11 cellular contexts compared by ENCODE assay signal in the genomic region with DNA sequence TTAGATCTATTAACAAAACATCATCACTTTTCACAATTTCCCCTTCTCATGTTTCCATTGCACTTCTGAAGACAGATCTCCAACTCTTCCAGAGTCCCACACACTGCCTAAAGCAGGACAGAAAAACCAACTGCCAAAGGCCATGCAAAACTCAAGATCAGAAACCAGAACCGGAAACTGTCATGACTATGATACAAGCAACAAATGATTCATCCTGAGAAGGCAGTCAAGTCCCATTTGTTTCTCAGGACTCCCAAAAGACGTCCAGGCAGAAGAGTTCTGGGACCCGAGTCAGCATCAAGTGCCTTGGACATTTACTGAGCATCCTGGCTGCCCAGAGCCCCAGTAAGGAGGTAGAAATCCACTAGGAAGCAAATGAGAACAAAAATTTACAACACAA. TPM values are rescaled to one million over a fixed set of nuclear protein-coding genes. Genes with fewer than 3 reads are reported as not detected.
DNase-seq lines count a peak whose midpoint lies in the region; ATAC-seq and TF ChIP-seq lines count a peak whose summit lies in the region.
"Had no signal": no experiment of that assay in that cellular context is flagged by ENCODE, and none has a peak within 500 bp of the region (broad histone marks: within the 10 kb centered on the region; RNA-seq: fewer than 3 reads in every experiment).

No MANE protein-coding gene starts in this region.

- no peak overlapping the region for H3K9ac ChIP-seq in SK-N-SH

- no peak overlapping the region for H2AFZ ChIP-seq in SK-N-SH (ENCODE audit: low read depth)

- POLR2A ChIA-PET in SK-N-SH (lab: Yijun Ruan, JAX): no interaction called here
- POLR2A ChIA-PET in naive thymus-derived CD4-positive, alpha-beta T cell (lab: Charles Lee): interaction anchor here (0.6 to 1.4 kb wide), 6 partner anchors 8 to 54 kb away, joined by 3 to 4 read pairs (median 3); partner anchors contain the start of gene ERN1

- no peak for TF ChIP-seq POLR2A in heart left ventricle (IDR thresholded peaks at IDR 0.05)

- TF ChIP-seq RAD21 in SK-N-SH (IDR thresholded peaks at IDR 0.05; ENCODE audit: low read length): no peak

- H3K36me3 Mint-ChIP-seq in naive thymus-derived CD4-positive, alpha-beta T cell: peaks cover 7 to 60% (median 19%) of the 10 kb centered on the region in 5 donors

- H3K9me2 ChIP-seq in SK-N-SH: no peaks in the 10 kb centered on the region

- no peak for ATAC-seq in SK-N-SH treated with all-trans-retinoic acid at 6 μM for 48 hours
- ATAC-seq in GM21825 (IDR thresholded peaks at IDR 0.05; ENCODE audit: unreplicated experiment): peak; percentile 63
- ATAC-seq in naive thymus-derived CD4-positive, alpha-beta T cell: peak; percentile 39
- ATAC-seq in heart left ventricle: no peak

- CTCF ChIA-PET in SK-N-SH (lab: Yijun Ruan, JAX): interaction anchor here (1.2 to 2.3 kb wide), 3 partner anchors 9 to 326 kb away, joined by 3 to 7 read pairs (median 3); no protein-coding TSS in a partner anchor
- CTCF ChIA-PET in naive thymus-derived CD4-positive, alpha-beta T cell (lab: Charles Lee): no interaction called here

- no peaks in the 10 kb centered on the region for H3K27me3 Mint-ChIP-seq in naive thymus-derived CD4-positive, alpha-beta T cell

- H3K4me3 ChIP-seq in SK-N-SH (ENCODE audit: low read depth in 2 of 2, low read length in 1 of 2): no peak overlapping the region
- H3K4me3 ChIP-seq in naive thymus-derived CD4-positive, alpha-beta T cell (ENCODE audit: low read length): no peak overlapping the region
- H3K4me3 ChIP-seq in heart left ventricle: no peak overlapping the region

- H3K9me3 ChIP-seq in SK-N-SH (no peaks in the 10 kb centered on the region), heart left ventricle (no peaks in the 10 kb centered on the region)
- no peaks in the 10 kb centered on the region for H3K9me3 ChIP-seq in naive thymus-derived CD4-positive, alpha-beta T cell (ENCODE audit: control insufficient read depth in 2 of 3, low read length in 3 of 3)

- peaks cover 0 to 3% of the 10 kb centered on the region in 2 experiments for H3K36me3 ChIP-seq in SK-N-SH (replicated peaks in 1 of 2; ENCODE audit: control insufficient read depth in 1 of 2, insufficient read depth in 2 of 2, low read length in 1 of 2)
- peaks cover 0 to under 1% (median 0%) of the 10 kb centered on the region in 3 experiments for H3K36me3 ChIP-seq in naive thymus-derived CD4-positive, alpha-beta T cell (ENCODE audit: control insufficient read depth in 2 of 3, insufficient read depth in 3 of 3, low read length in 3 of 3)
- H3K36me3 ChIP-seq in heart left ventricle: peaks cover 0 to 15% (median 1%) of the 10 kb centered on the region in 9 donors

- H3K27ac Mint-ChIP-seq in naive thymus-derived CD4-positive, alpha-beta T cell: peak overlapping the region in 6 of 9 donors; percentile 4 to 94 (median 45)

- H3K9me3 Mint-ChIP-seq in naive thymus-derived CD4-positive, alpha-beta T cell: peaks cover 0 to 3% (median 0%) of the 10 kb centered on the region in 11 donors

- DNase-seq in SK-N-SH: no peak
- DNase-seq in RKO (ENCODE audit: low spot score): peak; percentile 15
- DNase-seq in naive thymus-derived CD4-positive, alpha-beta T cell: no peak
- DNase-seq in activated effector memory CD4-positive, alpha-beta T cell treated with anti-CD3 and anti-CD28 coated beads, Interleukin-2, amount 50 U/mL, for 16 hours: no peak
- no peak for DNase-seq in heart left ventricle
- no peak for DNase-seq in NCI-H524 (lab: John Stamatoyannopoulos, UW)
- DNase-seq: 8988T, NCI-H1092 treated with DMSO at 0.1 percent for 48 hours had no signal

- 72% methylated on average over 3 of the region's 3 CpGs for WGBS in SK-N-SH (ENCODE audit: low lambda C conversion rate)
- WGBS in heart left ventricle, 4 donors: 90 to 97% (median 92%) methylated on average over 3 of the region's 3 CpGs

- no peak for TF ChIP-seq CTCF in SK-N-SH (IDR thresholded peaks at IDR 0.05)
- TF ChIP-seq CTCF in heart left ventricle (IDR thresholded peaks at IDR 0.05): no peak

- intact Hi-C loops in naive thymus-derived CD4-positive, alpha-beta T cell (cut with micrococcal nuclease): loop anchor here in 1 of 2 donors (1.0 kb wide), 1 partner anchor 9 kb away; no protein-coding TSS in a partner anchor
- intact Hi-C loops in heart left ventricle (cut with DNase I): no loop called here

- H3K4me3 Mint-ChIP-seq in naive thymus-derived CD4-positive, alpha-beta T cell: peak overlapping the region in 5 of 10 donors; percentile 3 to 80 (median 19)

- H3K79me2 ChIP-seq in SK-N-SH (ENCODE audit: insufficient read depth): no peaks in the 10 kb centered on the region

- H3K4me1 ChIP-seq in SK-N-SH (ENCODE audit: control insufficient read depth in 1 of 2, insufficient read depth in 2 of 2, low read depth in 1 of 2, low read length in 1 of 2): no peaks in the 10 kb centered on the region
- H3K4me1 ChIP-seq in naive thymus-derived CD4-positive, alpha-beta T cell (ENCODE audit: control insufficient read depth in 2 of 2, insufficient read depth in 2 of 2, low read length in 2 of 2): peaks cover 21 to 44% of the 10 kb centered on the region in 2 donors
- peaks cover 0 to 25% (median 4%) of the 10 kb centered on the region in 12 donors for H3K4me1 ChIP-seq in heart left ventricle

- peaks cover 41 to 86% (median 55%) of the 10 kb centered on the region in 7 donors for H3K4me1 Mint-ChIP-seq in naive thymus-derived CD4-positive, alpha-beta T cell

- TF ChIP-seq EP300 in SK-N-SH (IDR thresholded peaks at IDR 0.05; ENCODE audit: borderline replicate concordance in 1 of 2, low read depth in 1 of 2, low read length in 1 of 2): no peak

- H3K4me2 ChIP-seq in SK-N-SH: no peak overlapping the region

- H3K27ac ChIP-seq in SK-N-SH (ENCODE audit: low read depth in 2 of 2, low read length in 1 of 2) (no peak overlapping the region), heart left ventricle (peak overlapping the region in 1 of 12 donors; percentile 4)
- no peak overlapping the region for H3K27ac ChIP-seq in naive thymus-derived CD4-positive, alpha-beta T cell (ENCODE audit: low read depth, low read length)
- H3K27ac ChIP-seq: epithelial cell of prostate had no signal

- no peaks in the 10 kb centered on the region for H4K20me1 ChIP-seq in SK-N-SH (ENCODE audit: insufficient read depth)

- no peaks in the 10 kb centered on the region for H3F3A ChIP-seq in SK-N-SH (replicated peaks; ENCODE audit: insufficient read depth)

- no peaks in the 10 kb centered on the region for H3K27me3 ChIP-seq in SK-N-SH (ENCODE audit: insufficient read depth)
- H3K27me3 ChIP-seq in naive thymus-derived CD4-positive, alpha-beta T cell (ENCODE audit: control insufficient read depth in 2 of 2, insufficient read depth in 2 of 2, low read length in 2 of 2): no peaks in the 10 kb centered on the region
- no peaks in the 10 kb centered on the region for H3K27me3 ChIP-seq in heart left ventricle

TF ChIP-seq in SK-N-SH, 30 proteins besides CTCF, POLR2A, EP300 and RAD21:
- TF ChIP-seq, protein P1, sequence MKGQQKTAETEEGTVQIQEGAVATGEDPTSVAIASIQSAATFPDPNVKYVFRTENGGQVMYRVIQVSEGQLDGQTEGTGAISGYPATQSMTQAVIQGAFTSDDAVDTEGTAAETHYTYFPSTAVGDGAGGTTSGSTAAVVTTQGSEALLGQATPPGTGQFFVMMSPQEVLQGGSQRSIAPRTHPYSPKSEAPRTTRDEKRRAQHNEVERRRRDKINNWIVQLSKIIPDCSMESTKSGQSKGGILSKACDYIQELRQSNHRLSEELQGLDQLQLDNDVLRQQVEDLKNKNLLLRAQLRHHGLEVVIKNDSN (IDR thresholded peaks at IDR 0.05; ENCODE audit: borderline replicate concordance, low read depth): no peak
- TF ChIP-seq SMC3 (IDR thresholded peaks at IDR 0.05; ENCODE audit: low read depth, low read length): no peak
- TF ChIP-seq, protein P2, sequence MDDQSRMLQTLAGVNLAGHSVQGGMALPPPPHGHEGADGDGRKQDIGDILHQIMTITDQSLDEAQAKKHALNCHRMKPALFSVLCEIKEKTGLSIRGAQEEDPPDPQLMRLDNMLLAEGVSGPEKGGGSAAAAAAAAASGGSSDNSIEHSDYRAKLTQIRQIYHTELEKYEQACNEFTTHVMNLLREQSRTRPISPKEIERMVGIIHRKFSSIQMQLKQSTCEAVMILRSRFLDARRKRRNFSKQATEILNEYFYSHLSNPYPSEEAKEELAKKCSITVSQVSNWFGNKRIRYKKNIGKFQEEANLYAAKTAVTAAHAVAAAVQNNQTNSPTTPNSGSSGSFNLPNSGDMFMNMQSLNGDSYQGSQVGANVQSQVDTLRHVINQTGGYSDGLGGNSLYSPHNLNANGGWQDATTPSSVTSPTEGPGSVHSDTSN (IDR thresholded peaks at IDR 0.05): 0 out of 2 replicates have a peak, but pooled peaks have one; percentile 4

TF ChIP-seq in SK-N-SH treated with all-trans-retinoic acid at 6 μM for 48 hours, 23 proteins besides CTCF, POLR2A, EP300 and RAD21 (continues in another document):
- no peak for TF ChIP-seq ZNF565 (CRISPR knock-in tag; conservative IDR thresholded peaks at IDR 0.05; ENCODE audit: low read depth)
- TF ChIP-seq TCF4 (CRISPR knock-in tag; IDR thresholded peaks at IDR 0.05; ENCODE audit: borderline replicate concordance): no peak
- TF ChIP-seq ZNF70 (CRISPR knock-in tag; IDR thresholded peaks at IDR 0.05): no peak
- no peak for TF ChIP-seq CSDC2 (CRISPR knock-in tag; IDR thresholded peaks at IDR 0.05)
- no peak for TF ChIP-seq ESRRG (CRISPR knock-in tag; IDR thresholded peaks at IDR 0.05)

RNA-seq across cellular contexts. Expression of gene ERN1, which starts 38.8 kb away (rescaled TPM):
- 6.9 and 7.3 TPM in 2 replicates for polyA plus RNA-seq in SK-N-SH (2012; rRNA removed)
- polyA plus RNA-seq in SK-N-SH (2012; cell fraction: cytosol; rRNA removed): 5.2 and 6.2 TPM in 2 replicates
- polyA plus RNA-seq in SK-N-SH (2012; cell fraction: nucleus; rRNA removed): 11.4 and 12.2 TPM in 2 replicates
- total RNA-seq in naive thymus-derived CD4-positive, alpha-beta T cell: 100 to 1,000 TPM in 1 of 5 experiments, 10 to 100 TPM in 4; 52.6 to 110 (median 62.9) TPM
- 10 to 100 TPM; 15.7 to 19.7 TPM for polyA plus RNA-seq in naive thymus-derived CD4-positive, alpha-beta T cell
- 10 to 100 TPM in 4 of 9 donors, 1 to 10 TPM in 5; 5.1 to 18.7 (median 9.1) TPM for total RNA-seq in heart left ventricle
- 1 to 10 TPM; 1.5 to 4.7 TPM for polyA plus RNA-seq in heart left ventricle

Comparison
In these comparisons a context has a peak if more than half of its experiments do, and no peak if none do; other contexts are left out.
1. ATAC-seq: peak in GM21825 (single experiment) and naive thymus-derived CD4-positive, alpha-beta T cell (single experiment); none in SK-N-SH treated with all-trans-retinoic acid at 6 μM for 48 hours (single experiment) and heart left ventricle (0 of 4).